9 cellular contexts compared by ENCODE assay signal in genomic region chr22:17258015-17258827, GRCh38. TPM values are rescaled to one million over a fixed set of nuclear protein-coding genes. Genes with fewer than 3 reads are reported as not detected.
DNase-seq lines count a peak whose midpoint lies in the region; ATAC-seq and TF ChIP-seq lines count a peak whose summit lies in the region.
"Had no signal": no experiment of that assay in that cellular context is flagged by ENCODE, and none has a peak within 500 bp of the region (broad histone marks: within the 10 kb centered on the region; RNA-seq: fewer than 3 reads in every experiment).

No MANE protein-coding gene starts in this region.

- WGBS in heart right ventricle, 2 donors: 8 to 12% methylated on average over 13 of the region's 13 CpGs

- H3K27ac ChIP-seq in heart right ventricle: peak overlapping the region in 8 of 10 donors; percentile 8 to 70 (median 46)

- DNase-seq in DMS 273 treated with DMSO at 0.1 percent for 48 hours (lab: John Stamatoyannopoulos, UW) (peak; percentile 80), NCI-H748 (lab: John Stamatoyannopoulos, UW; ENCODE audit: unreplicated experiment) (peak; percentile 95), activated T-cell treated with anti-CD3 and anti-CD28 coated beads for 48 hours (ENCODE audit: low read depth) (peak; percentile 43), heart right ventricle (peak; percentile 61 to 80), skeletal muscle cell (ENCODE audit: low read depth) (peak; percentile 78), superior temporal gyrus (ENCODE audit: extremely low spot score) (no peak)

- ATAC-seq in GM19468 (IDR thresholded peaks at IDR 0.05; ENCODE audit: extremely low read depth, unreplicated experiment) (peak; percentile 65), HG03521 (IDR thresholded peaks at IDR 0.05; ENCODE audit: unreplicated experiment) (peak; percentile 83), heart right ventricle (peak; percentile 67 to 94 (median 90))
- ATAC-seq: Panc1 had no signal

- H3K9me3 ChIP-seq in heart right ventricle: no peaks in the 10 kb centered on the region

- no peak for TF ChIP-seq CTCF in heart right ventricle (IDR thresholded peaks at IDR 0.05)

- peaks cover 0 to 4% (median 0%) of the 10 kb centered on the region in 7 donors for H3K27me3 ChIP-seq in heart right ventricle

- peaks cover 0 to 21% (median 8%) of the 10 kb centered on the region in 9 donors for H3K4me1 ChIP-seq in heart right ventricle

- no peaks in the 10 kb centered on the region for H3K36me3 ChIP-seq in heart right ventricle

- intact Hi-C loops in heart right ventricle (cut with DNase I): loop anchor here in 1 of 10 donors (5.0 kb wide), 1 partner anchor 51 kb away; no protein-coding TSS in a partner anchor

- H3K4me3 ChIP-seq in heart right ventricle (peak overlapping the region in 7 of 10 donors; percentile 10 to 39 (median 20)), skeletal muscle cell (ENCODE audit: low read depth, low read length) (no peak overlapping the region)

RNA-seq across cellular contexts. Expression of gene ADA2, which starts 39.0 kb away (rescaled TPM):
- 100 to 1,000 TPM in 3 of 10 donors, 10 to 100 TPM in 7; 18.1 to 126 (median 78.2) TPM for total RNA-seq in heart right ventricle
- polyA plus RNA-seq in heart right ventricle: 10 to 100 TPM; 11.0 to 11.8 TPM
